In genomic region chr5:170247363-170247762, GRCh38 we compare ENCODE assay signal across 16 cellular contexts. TPM values are rescaled to one million over a fixed set of nuclear protein-coding genes. Genes with fewer than 3 reads are reported as not detected.
A peak's percentile ranks its signal among the peaks of the same experiment; 100 is the strongest.
DNase-seq lines count a peak whose midpoint lies in the region; ATAC-seq and TF ChIP-seq lines count a peak whose summit lies in the region.
"Had no signal": no experiment of that assay in that cellular context is flagged by ENCODE, and none has a peak within 500 bp of the region (broad histone marks: within the 10 kb centered on the region; RNA-seq: fewer than 3 reads in every experiment).

No MANE protein-coding gene starts in this region.

- TF ChIP-seq CTCF in left ventricle myocardium inferior (IDR thresholded peaks at IDR 0.05; ENCODE audit: borderline replicate concordance) (no peak), PC-3 (conservative IDR thresholded peaks at IDR 0.05; ENCODE audit: low read depth, low read length) (no peak), fibroblast of mammary gland (conservative IDR thresholded peaks at IDR 0.05; ENCODE audit: control insufficient read depth, insufficient read depth, low read depth, low read length) (no peak), suprapubic skin (IDR thresholded peaks at IDR 0.05) (no peak)

- peaks cover 23% of the 10 kb centered on the region for H3K27me3 ChIP-seq in left ventricle myocardium inferior (ENCODE audit: low read depth)
- peaks cover 57% of the 10 kb centered on the region for H3K27me3 ChIP-seq in PC-3 (ENCODE audit: low read length)
- H3K27me3 ChIP-seq in suprapubic skin, result no peaks in the 10 kb centered on the region

- H2AFZ ChIP-seq in PC-3 (ENCODE audit: low read length), result no peak overlapping the region

- H3K9ac ChIP-seq in PC-3 (ENCODE audit: low read length), result no peak overlapping the region

- intact Hi-C loops in Right ventricle myocardium superior (cut with DNase I), result no loop called here
- intact Hi-C loops in left ventricle myocardium inferior (cut with micrococcal nuclease), result no loop called here
- intact Hi-C loops in PC-3 (cut with micrococcal nuclease), result no loop called here

- H3K9me3 ChIP-seq in left ventricle myocardium inferior (replicated peaks) (no peaks in the 10 kb centered on the region), PC-3 (ENCODE audit: low read length) (no peaks in the 10 kb centered on the region), suprapubic skin (no peaks in the 10 kb centered on the region)

- no peak for TF ChIP-seq EP300 in suprapubic skin (IDR thresholded peaks at IDR 0.05)

- no peaks in the 10 kb centered on the region for H3F3A ChIP-seq in PC-3 (ENCODE audit: low read length, unreplicated experiment)

- no peak overlapping the region for H3K4me3 ChIP-seq in left ventricle myocardium inferior
- no peak overlapping the region for H3K4me3 ChIP-seq in PC-3 (ENCODE audit: low read length)
- H3K4me3 ChIP-seq in fibroblast of mammary gland (ENCODE audit: control insufficient read depth, low read depth, low read length), result no peak overlapping the region
- H3K4me3 ChIP-seq in suprapubic skin, result no peak overlapping the region

- 46% methylated on average over 2 of the region's 2 CpGs for WGBS in suprapubic skin

- DNase-seq in Right ventricle myocardium superior (no peak), left ventricle myocardium inferior (no peak), PC-3 (peak; percentile 10), fibroblast of mammary gland (ENCODE audit: low read depth) (peak; percentile 47), suprapubic skin (ENCODE audit: low spot score in 2 of 2) (no peak), SHP77 (lab: John Stamatoyannopoulos, UW) (no peak), D341Med (ENCODE audit: low spot score) (no peak)
- DNase-seq: H7, MV-4-11, NCI-H1436, NCI-H2081, NCI-H226, NCI-H526, RPMI8226 had no signal

- TF ChIP-seq POLR2A in suprapubic skin (IDR thresholded peaks at IDR 0.05), result no peak

- no peaks in the 10 kb centered on the region for H3K9me2 ChIP-seq in PC-3 (replicated peaks; ENCODE audit: low read length)

- peaks cover 14% of the 10 kb centered on the region for H3K4me1 ChIP-seq in left ventricle myocardium inferior
- no peaks in the 10 kb centered on the region for H3K4me1 ChIP-seq in PC-3 (ENCODE audit: insufficient read depth, low read length)
- peaks cover 41% of the 10 kb centered on the region for H3K4me1 ChIP-seq in suprapubic skin

- CTCF ChIA-PET in PC-3 (lab: Charles Lee), result no interaction called here

- POLR2A ChIA-PET in PC-3 (lab: Charles Lee; ENCODE audit: unreplicated experiment), result no interaction called here

- H3K4me2 ChIP-seq in PC-3 (ENCODE audit: low read length), result no peak overlapping the region

- peaks cover 7% of the 10 kb centered on the region for H3K36me3 ChIP-seq in left ventricle myocardium inferior
- no peaks in the 10 kb centered on the region for H3K36me3 ChIP-seq in PC-3 (ENCODE audit: low read depth, low read length)
- H3K36me3 ChIP-seq in suprapubic skin, result no peaks in the 10 kb centered on the region

- no TSS peak for BruUV-seq in PC-3 (replicated peaks; lab: Mats Ljungman, UMichigan)

- no peaks in the 10 kb centered on the region for H3K79me2 ChIP-seq in PC-3 (ENCODE audit: low read length)

- ATAC-seq in Right ventricle myocardium superior (ENCODE audit: poor library complexity), result peak; percentile 73
- ATAC-seq in PC-3, result no peak

- H4K20me1 ChIP-seq in PC-3 (ENCODE audit: low read length), result no peaks in the 10 kb centered on the region

- H3K27ac ChIP-seq in left ventricle myocardium inferior (replicated peaks) (no peak overlapping the region), PC-3 (ENCODE audit: low read length) (no peak overlapping the region), suprapubic skin (peak overlapping the region; percentile 48)

RNA-seq across cellular contexts. Expression of gene C5orf58, which starts 14.6 kb away (rescaled TPM):
- total RNA-seq in Right ventricle myocardium superior (0.65 TPM), left ventricle myocardium inferior (1.0 TPM), PC-3 (2014; rRNA removed) (not detected in 2 replicates), suprapubic skin (not detected)
- total RNA-seq: OCI-LY7, SK-MEL-5 had no signal

RNA-seq across cellular contexts. Expression of gene LCP2, which starts 50.2 kb away (rescaled TPM):
- 6.7 TPM for total RNA-seq in Right ventricle myocardium superior
- total RNA-seq in left ventricle myocardium inferior, result 3.9 TPM
- not detected in 2 replicates for total RNA-seq in PC-3 (2014; rRNA removed)
- 1 to 10 TPM in 3 of 4 donors, not detected in 1; 1.5 to 8.9 (median 7.7) TPM for total RNA-seq in suprapubic skin

Comparison
In these comparisons a context has a peak if more than half of its experiments do, and no peak if none do; other contexts are left out.
1. DNase-seq: peak in PC-3 (single experiment) and fibroblast of mammary gland (single experiment); none in Right ventricle myocardium superior (single experiment), left ventricle myocardium inferior (single experiment), suprapubic skin (0 of 2), SHP77 (0 of 2) and D341Med (single experiment).